Comparison of ENCODE assay signal across 8 cellular contexts in the genomic region with DNA sequence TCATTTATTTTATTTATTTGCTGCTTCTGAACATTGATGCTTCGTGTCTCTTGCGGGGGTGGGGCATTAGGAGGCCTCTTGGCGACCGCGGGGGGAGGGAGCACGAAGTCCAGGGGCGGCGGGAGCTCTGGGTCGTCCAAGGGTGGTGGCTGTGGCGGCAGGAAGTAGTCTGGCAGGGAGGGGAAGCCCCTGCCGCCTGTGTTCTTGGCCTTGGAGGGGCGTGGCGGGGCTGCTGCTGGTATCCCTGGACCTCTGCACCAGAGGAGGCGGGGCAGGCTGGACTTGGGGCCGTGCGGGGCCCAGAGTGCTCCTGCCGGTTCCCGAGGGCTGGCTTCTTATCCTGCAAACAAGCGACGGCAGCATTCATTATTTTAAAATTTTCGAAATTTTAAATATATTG.
DNase-seq lines count a peak whose midpoint lies in the region; ATAC-seq and TF ChIP-seq lines count a peak whose summit lies in the region.

No MANE protein-coding gene starts in this region.

- POLR2A ChIA-PET in activated B cell treated with CpG ODN at 0.5 μM for 24 hours (lab: Charles Lee): no interaction called here

- peak; percentile 55 for ATAC-seq in GM18517 (IDR thresholded peaks at IDR 0.05; ENCODE audit: unreplicated experiment)
- peak; percentile 88 for ATAC-seq in HG02588 (IDR thresholded peaks at IDR 0.05; ENCODE audit: unreplicated experiment)
- ATAC-seq in activated B cell treated with CpG ODN at 0.5 μM for 24 hours (ENCODE audit: low read depth): peak; percentile 64

- DNase-seq in activated B cell treated with CpG ODN at 0.5 μM for 24 hours: no peak
- peak; percentile 42 for DNase-seq in mucosa of gallbladder (ENCODE audit: low spot score)
- no peak for DNase-seq in G401 (ENCODE audit: low spot score)
- DNase-seq in NCI-H446 (lab: John Stamatoyannopoulos, UW): no peak
- no peak for DNase-seq in activated CD8-positive, alpha-beta memory T cell treated with anti-CD3 and anti-CD28 coated beads for 24 hours
- DNase-seq in stimulated activated CD4-positive, alpha-beta T cell treated with anti-CD3 and anti-CD28 coated beads, Interleukin-4, amount 100 ng/mL, for 4 hours: no peak

- intact Hi-C loops in activated B cell treated with CpG ODN at 0.5 μM for 24 hours (cut with micrococcal nuclease): no loop called here

- H3K27me3 Mint-ChIP-seq in activated B cell treated with CpG ODN at 0.5 μM for 24 hours: peaks cover 4% of the 10 kb centered on the region

- H3K4me1 Mint-ChIP-seq in activated B cell treated with CpG ODN at 0.5 μM for 24 hours: peaks cover 6% of the 10 kb centered on the region

- TF ChIP-seq CTCF in activated B cell treated with CpG ODN at 0.5 μM for 24 hours (IDR thresholded peaks at IDR 0.05): no peak

- no peak overlapping the region for H3K4me3 Mint-ChIP-seq in activated B cell treated with CpG ODN at 0.5 μM for 24 hours

- no peak overlapping the region for H3K27ac Mint-ChIP-seq in activated B cell treated with CpG ODN at 0.5 μM for 24 hours

- no peaks in the 10 kb centered on the region for H3K36me3 Mint-ChIP-seq in activated B cell treated with CpG ODN at 0.5 μM for 24 hours (ENCODE audit: low read depth)

- no peaks in the 10 kb centered on the region for H3K9me3 Mint-ChIP-seq in activated B cell treated with CpG ODN at 0.5 μM for 24 hours

- in situ Hi-C loops in G401 (cut with HindIII; ENCODE audit: low sequenced_read_pairs): no loop called here

- CTCF ChIA-PET in activated B cell treated with CpG ODN at 0.5 μM for 24 hours (lab: Charles Lee): no interaction called here
